In the genomic region with DNA sequence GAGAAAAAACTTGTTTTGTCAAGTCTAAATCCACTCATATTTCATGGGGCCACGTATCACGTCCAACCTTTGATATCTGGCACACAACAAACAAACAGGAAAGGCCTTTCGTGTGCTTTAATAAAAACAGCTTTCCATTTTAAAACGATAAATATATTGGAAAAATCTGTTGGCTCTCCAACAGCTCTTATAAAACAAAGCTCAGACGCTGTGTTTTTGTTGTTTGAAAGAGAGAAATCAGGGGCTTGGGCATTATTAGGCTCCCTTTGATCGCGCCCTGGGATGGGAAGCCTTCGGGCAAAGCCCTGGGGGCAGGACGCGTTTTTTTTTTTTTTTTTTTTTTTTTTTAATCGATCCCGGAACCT, we compare ENCODE assay signal across 8 cellular contexts. TPM values are rescaled to one million over a fixed set of nuclear protein-coding genes. Genes with fewer than 3 reads are reported as not detected.
A peak's percentile ranks its signal among the peaks of the same experiment; 100 is the strongest.
DNase-seq lines count a peak whose midpoint lies in the region; ATAC-seq, FAIRE-seq and TF ChIP-seq lines count a peak whose summit lies in the region.

No MANE protein-coding gene starts in this region.

- no TSS peak for BruUV-seq in HCT116 (replicated peaks; lab: Mats Ljungman, UMichigan)

- peaks cover 39% of the 10 kb centered on the region for H3K79me2 ChIP-seq in HCT116 (ENCODE audit: insufficient read depth, low read length)

- no peak for TF ChIP-seq RAD21 in HCT116 (IDR thresholded peaks at IDR 0.05; ENCODE audit: low read depth)

- intact Hi-C loops in HCT116 (cut with micrococcal nuclease) = no loop called here

- no peaks in the 10 kb centered on the region for H3K27me3 ChIP-seq in HCT116 (ENCODE audit: insufficient read depth, low read length)

- H2AFZ ChIP-seq in HCT116 (ENCODE audit: low read depth, low read length, poor library complexity, severe bottlenecking) = peak overlapping the region; percentile 97

- H3K4me3 ChIP-seq in HCT116 (replicated peaks in 1 of 2; ENCODE audit: low read depth in 1 of 2, low read length in 2 of 2) = peak overlapping the region; percentile 15 to 39; a peak in 3 of 4 replicates
- H3K4me3 ChIP-seq in foreskin fibroblast (ENCODE audit: low read depth in 1 of 2, low read length in 2 of 2) = peak overlapping the region; percentile 41 to 51
- peak overlapping the region; percentile 48 for H3K4me3 ChIP-seq in skeletal muscle cell (ENCODE audit: low read depth, low read length)

- H3K9ac ChIP-seq in HCT116 (ENCODE audit: low read length) = peak overlapping the region; percentile 33; the same call in 1 of the 2 replicates

- no peak for FAIRE-seq in H54 (lab: Jason Lieb, UNC)

- POLR2A ChIA-PET in HCT116 (lab: Charles Lee) = no interaction called here

- H3K9me2 ChIP-seq in HCT116 (ENCODE audit: insufficient read depth) = no peaks in the 10 kb centered on the region

- H3K4me1 Mint-ChIP-seq in T-helper 17 cell = peaks cover 13% of the 10 kb centered on the region

- H3K36me3 Mint-ChIP-seq in T-helper 17 cell (ENCODE audit: low read depth) = peaks cover 2% of the 10 kb centered on the region

- H3K4me3 Mint-ChIP-seq in T-helper 17 cell = peak overlapping the region; percentile 85

- TF ChIP-seq POLR2A in HCT116 (IDR thresholded peaks at IDR 0.05; ENCODE audit: borderline replicate concordance, extremely low read depth, insufficient read depth, insufficient read length) = no peak
- TF ChIP-seq POLR2A in H54 (IDR thresholded peaks at IDR 0.05; ENCODE audit: low read depth, low read length) = no peak

- RAD21 ChIA-PET in HCT116 (lab: Charles Lee; ENCODE audit: low non-redundant PET in 1 of 2, low total read pairs in 2 of 2, uncharacterized antibody in 2 of 2, unreplicated experiment in 2 of 2) = no interaction called here

- H3K4me1 ChIP-seq in HCT116 (ENCODE audit: control insufficient read depth in 1 of 2, insufficient read depth in 2 of 2, low read length in 2 of 2) = peaks cover 2 to 18% of the 10 kb centered on the region in 2 experiments

- ATAC-seq in HCT116 (no peak), T-helper 17 cell (no peak), GM18861 (IDR thresholded peaks at IDR 0.05; ENCODE audit: unreplicated experiment) (no peak), GM21619 (IDR thresholded peaks at IDR 0.05; ENCODE audit: unreplicated experiment) (no peak)

- DNase-seq in HCT116 (ENCODE audit: low read depth, low spot score) (peak; percentile 10), T-helper 17 cell (no peak), foreskin fibroblast (no peak), skeletal muscle cell (ENCODE audit: low read depth) (no peak), NCI-H446 treated with DMSO at 0.1 percent for 48 hours (lab: John Stamatoyannopoulos, UW) (no peak), H54 (ENCODE audit: insufficient read length, low spot score) (no peak)

- peaks cover 6% of the 10 kb centered on the region for H3K27me3 Mint-ChIP-seq in T-helper 17 cell

- H3K4me2 ChIP-seq in HCT116 (ENCODE audit: low read length) = peak overlapping the region; percentile 70

- no peaks in the 10 kb centered on the region for H4K20me1 ChIP-seq in HCT116 (ENCODE audit: insufficient read depth)

- H3K27ac Mint-ChIP-seq in T-helper 17 cell = peak overlapping the region; percentile 22

- CTCF ChIA-PET in HCT116 (lab: Charles Lee) = no interaction called here

- TF ChIP-seq CTCF in HCT116 (IDR thresholded peaks at IDR 0.05 in 2 of 3, conservative IDR thresholded peaks at IDR 0.05 in 1 of 3; ENCODE audit: borderline replicate concordance in 1 of 3, insufficient read depth in 1 of 3, low read depth in 2 of 3, low read length in 2 of 3) (no peak), foreskin fibroblast (IDR thresholded peaks at IDR 0.05; ENCODE audit: low read depth, low read length) (no peak)

- no peaks in the 10 kb centered on the region for H3K36me3 ChIP-seq in HCT116 (ENCODE audit: control insufficient read depth in 1 of 2, insufficient read depth in 2 of 2, low read length in 2 of 2)

- H3K9me3 ChIP-seq in HCT116 (ENCODE audit: control insufficient read depth in 1 of 2, insufficient read depth in 1 of 2, low read depth in 1 of 2, low read length in 2 of 2) (peaks cover 3% of the 10 kb centered on the region in 2 experiments; a peak in 1 of 4 replicates), T-helper 17 cell (ENCODE audit: control insufficient read depth, low read length, poor library complexity, severe bottlenecking) (peaks cover 4% of the 10 kb centered on the region)

- H3K27ac ChIP-seq in HCT116 (ENCODE audit: low read depth, low read length) = peak overlapping the region; percentile 54

TF ChIP-seq in HCT116, 20 proteins besides CTCF, POLR2A, EP300 and RAD21:
- TF ChIP-seq ELF1 (IDR thresholded peaks at IDR 0.05; ENCODE audit: borderline replicate concordance, low read depth) (no peak), SIN3A (IDR thresholded peaks at IDR 0.05; ENCODE audit: low read depth) (0 out of 2 replicates have a peak, but pooled peaks have one; percentile 42), YY1 (IDR thresholded peaks at IDR 0.05; ENCODE audit: extremely low read depth, insufficient replicate concordance, low read depth, low read length) (no peak), TCF7L2 (IDR thresholded peaks at IDR 0.05; ENCODE audit: borderline replicate concordance, extremely low read depth, insufficient read depth, insufficient read length) (peak; percentile 77)
TF ChIP-seq in HCT116: peak in this region for 2.

RNA-seq across cellular contexts. Expression of gene PLEKHA5, which starts 0.4 kb away (rescaled TPM):
- 18.9 TPM for total RNA-seq in HCT116 (2021; ENCODE audit: unreplicated experiment)
- 7.0 and 8.6 TPM in 2 replicates for polyA plus RNA-seq in HCT116 (2012)
- 10 to 100 TPM in 1 of 2 donors, 1 to 10 TPM in 1; 8.9 to 10.3 TPM for total RNA-seq in T-helper 17 cell
